1 cellular context compared by ENCODE assay signal in genomic region chr2:133326651-133327397, GRCh38.
TF ChIP-seq lines count a peak whose summit lies in the region.

No MANE protein-coding gene starts in this region.

TF ChIP-seq in GM23338, 12 proteins besides CTCF, POLR2A, EP300 and RAD21 (continued from another document):
- TF ChIP-seq, protein P1, sequence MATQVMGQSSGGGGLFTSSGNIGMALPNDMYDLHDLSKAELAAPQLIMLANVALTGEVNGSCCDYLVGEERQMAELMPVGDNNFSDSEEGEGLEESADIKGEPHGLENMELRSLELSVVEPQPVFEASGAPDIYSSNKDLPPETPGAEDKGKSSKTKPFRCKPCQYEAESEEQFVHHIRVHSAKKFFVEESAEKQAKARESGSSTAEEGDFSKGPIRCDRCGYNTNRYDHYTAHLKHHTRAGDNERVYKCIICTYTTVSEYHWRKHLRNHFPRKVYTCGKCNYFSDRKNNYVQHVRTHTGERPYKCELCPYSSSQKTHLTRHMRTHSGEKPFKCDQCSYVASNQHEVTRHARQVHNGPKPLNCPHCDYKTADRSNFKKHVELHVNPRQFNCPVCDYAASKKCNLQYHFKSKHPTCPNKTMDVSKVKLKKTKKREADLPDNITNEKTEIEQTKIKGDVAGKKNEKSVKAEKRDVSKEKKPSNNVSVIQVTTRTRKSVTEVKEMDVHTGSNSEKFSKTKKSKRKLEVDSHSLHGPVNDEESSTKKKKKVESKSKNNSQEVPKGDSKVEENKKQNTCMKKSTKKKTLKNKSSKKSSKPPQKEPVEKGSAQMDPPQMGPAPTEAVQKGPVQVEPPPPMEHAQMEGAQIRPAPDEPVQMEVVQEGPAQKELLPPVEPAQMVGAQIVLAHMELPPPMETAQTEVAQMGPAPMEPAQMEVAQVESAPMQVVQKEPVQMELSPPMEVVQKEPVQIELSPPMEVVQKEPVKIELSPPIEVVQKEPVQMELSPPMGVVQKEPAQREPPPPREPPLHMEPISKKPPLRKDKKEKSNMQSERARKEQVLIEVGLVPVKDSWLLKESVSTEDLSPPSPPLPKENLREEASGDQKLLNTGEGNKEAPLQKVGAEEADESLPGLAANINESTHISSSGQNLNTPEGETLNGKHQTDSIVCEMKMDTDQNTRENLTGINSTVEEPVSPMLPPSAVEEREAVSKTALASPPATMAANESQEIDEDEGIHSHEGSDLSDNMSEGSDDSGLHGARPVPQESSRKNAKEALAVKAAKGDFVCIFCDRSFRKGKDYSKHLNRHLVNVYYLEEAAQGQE (IDR thresholded peaks at IDR 0.05; ENCODE audit: unreplicated experiment), result no peak
- TF ChIP-seq ZNF462 (CRISPR knock-in tag; IDR thresholded peaks at IDR 0.05) (no peak), STAT1 (IDR thresholded peaks at IDR 0.05; ENCODE audit: unreplicated experiment) (no peak), JUNB (IDR thresholded peaks at IDR 0.05; ENCODE audit: unreplicated experiment) (no peak), ZNF331 (CRISPR knock-in tag; IDR thresholded peaks at IDR 0.05; ENCODE audit: low read depth) (no peak)
TF ChIP-seq in GM23338: peak in this region for 0.
